In the genomic region with DNA sequence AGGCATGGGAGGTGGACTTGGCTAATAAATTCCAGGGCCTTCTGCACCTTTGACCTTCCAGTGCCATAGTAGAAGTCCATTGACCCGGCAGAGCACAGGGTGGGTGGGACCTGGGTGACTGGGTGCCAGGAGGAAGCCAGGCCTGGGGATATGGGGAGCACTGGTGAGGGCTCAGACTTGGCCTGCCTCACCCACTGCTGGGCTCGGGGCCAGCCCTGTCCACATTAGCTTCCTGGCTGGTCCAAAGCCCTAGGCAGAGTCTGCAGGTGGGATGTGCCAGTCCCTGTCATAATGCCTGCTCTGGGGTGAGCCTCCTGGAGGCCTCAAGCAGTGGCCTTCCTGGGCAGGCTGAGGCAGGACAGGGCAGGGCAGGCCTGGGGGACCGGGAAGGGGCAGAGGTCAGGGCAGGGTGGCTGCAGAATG, we compare ENCODE assay signal across 20 cellular contexts. TPM values are rescaled to one million over a fixed set of nuclear protein-coding genes. Genes with fewer than 3 reads are reported as not detected.
DNase-seq lines count a peak whose midpoint lies in the region; ATAC-seq and TF ChIP-seq lines count a peak whose summit lies in the region.
"Had no signal": no experiment of that assay in that cellular context is flagged by ENCODE, and none has a peak within 500 bp of the region (broad histone marks: within the 10 kb centered on the region; RNA-seq: fewer than 3 reads in every experiment).

No MANE protein-coding gene starts in this region.

- no peak overlapping the region for H3K18ac ChIP-seq in H9 (ENCODE audit: insufficient read length, low read depth, low read length)

- H3K9me3 ChIP-seq in BE2C (no peaks in the 10 kb centered on the region), H9 (ENCODE audit: control insufficient read depth, low read depth, low read length) (no peaks in the 10 kb centered on the region), endodermal cell (ENCODE audit: control insufficient read depth, low read length) (no peaks in the 10 kb centered on the region)
- H3K9me3 ChIP-seq: HAP-1 had no signal

- no peak overlapping the region for H2AK5ac ChIP-seq in H9 (ENCODE audit: insufficient read length, low read length)

- H3K14ac ChIP-seq in H9 (ENCODE audit: insufficient read depth, low read length): no peak overlapping the region

- H3K4me2 ChIP-seq in H9 (ENCODE audit: insufficient read depth, insufficient read length, low read length): no peak overlapping the region

- H4K91ac ChIP-seq in H9 (ENCODE audit: insufficient read length, low read depth, low read length): no peak overlapping the region

- WGBS in H9 (ENCODE audit: extremely low coverage, insufficient read length, low lambda C conversion rate): no CpG with 5 or more reads among the region's 3 CpGs
- WGBS in endodermal cell (ENCODE audit: insufficient coverage in 1 of 2, insufficient read length in 1 of 2), 2 experiments: 92% methylated on average over 3 of the region's 3 CpGs; no CpG with 5 or more reads in 1 of the 2 experiments

- DNase-seq in BE2C (peak; percentile 38), H9 (peak; percentile 18), endodermal cell (peak; percentile 33), mucosa of gallbladder (ENCODE audit: low spot score) (peak; percentile 16), NCI-H345 (lab: John Stamatoyannopoulos, UW) (no peak), NCI-H2107 (lab: John Stamatoyannopoulos, UW) (no peak)
- DNase-seq: DMS79 treated with DMSO at 0.1 percent for 48 hours, Karpas-422, MM.1S, NCI-H1092, NCI-H1436 treated with DMSO at 0.1 percent for 48 hours, NCI-H510A, PC-3 had no signal

- H3K79me1 ChIP-seq in H9 (ENCODE audit: insufficient read depth, low read depth, low read length, poor library complexity, severe bottlenecking): no peaks in the 10 kb centered on the region

- H3K4me3 ChIP-seq in BE2C (ENCODE audit: low read depth, low read length): no peak overlapping the region
- H3K4me3 ChIP-seq in endodermal cell (ENCODE audit: low read length): no peak overlapping the region
- H3K4me3 ChIP-seq: HAP-1 had no signal

- H3K56ac ChIP-seq in H9 (ENCODE audit: insufficient read length, low read depth, low read length): no peak overlapping the region

- H3K23me2 ChIP-seq in H9 (ENCODE audit: insufficient read length, low read depth, low read length, poor library complexity, severe bottlenecking): no peaks in the 10 kb centered on the region

- H4K5ac ChIP-seq in H9 (ENCODE audit: insufficient read length, low read depth, low read length): no peak overlapping the region

- H2BK15ac ChIP-seq in H9 (ENCODE audit: low read depth, low read length): no peak overlapping the region

- H3K9me3 Mint-ChIP-seq in H9 (no peaks in the 10 kb centered on the region), endodermal cell (no peaks in the 10 kb centered on the region)

- H3K27ac Mint-ChIP-seq in H9: no peak overlapping the region
- H3K27ac Mint-ChIP-seq in endodermal cell: no peak overlapping the region
- H3K27ac Mint-ChIP-seq: CD14-positive monocyte, IgD-negative memory B cell had no signal

- H3K27ac ChIP-seq in H9 (ENCODE audit: insufficient read length, low read depth, low read length) (no peak overlapping the region), endodermal cell (ENCODE audit: low read depth, low read length) (no peak overlapping the region)
- H3K27ac ChIP-seq: HL-60, RWPE1 had no signal

- H2BK120ac ChIP-seq in H9 (ENCODE audit: low read depth, low read length, poor library complexity, severe bottlenecking): no peak overlapping the region

- H2AFZ ChIP-seq in H9 (ENCODE audit: low read length): no peak overlapping the region

- no peak for TF ChIP-seq CTCF in BE2C (IDR thresholded peaks at IDR 0.05; ENCODE audit: low read depth, low read length)
- no peak for TF ChIP-seq CTCF in H9 (conservative IDR thresholded peaks at IDR 0.05)
- TF ChIP-seq CTCF in endodermal cell (conservative IDR thresholded peaks at IDR 0.05): no peak

- H3K79me2 ChIP-seq in H9 (ENCODE audit: insufficient read depth, low read length): no peaks in the 10 kb centered on the region

- H3K36me3 Mint-ChIP-seq in H9 (ENCODE audit: insufficient read depth in 1 of 3, low read depth in 3 of 3): no peaks in the 10 kb centered on the region
- H3K36me3 Mint-ChIP-seq in endodermal cell (ENCODE audit: low read depth): no peaks in the 10 kb centered on the region
- H3K36me3 Mint-ChIP-seq: CD14-positive monocyte had no signal

- H2BK20ac ChIP-seq in H9 (ENCODE audit: low read depth, low read length, poor library complexity, severe bottlenecking): no peak overlapping the region

- no peak overlapping the region for H3T11ph ChIP-seq in H9 (ENCODE audit: low read length)

- H3K4ac ChIP-seq in H9 (ENCODE audit: low read depth, low read length): no peak overlapping the region

- H3K9ac ChIP-seq in H9 (ENCODE audit: extremely low read depth, insufficient read length, low read length) (no peak overlapping the region), endodermal cell (ENCODE audit: extremely low read depth, low read length, poor library complexity, severe bottlenecking) (no peak overlapping the region)

- peaks cover 26% of the 10 kb centered on the region for H3K27me3 Mint-ChIP-seq in H9 (ENCODE audit: low read depth)
- H3K27me3 Mint-ChIP-seq in endodermal cell (ENCODE audit: insufficient read depth): peaks cover 9% of the 10 kb centered on the region

- H3K4me1 ChIP-seq in BE2C (peaks cover 56% of the 10 kb centered on the region), H9 (ENCODE audit: insufficient read depth, low read length) (peaks cover 7% of the 10 kb centered on the region), endodermal cell (ENCODE audit: control insufficient read depth, insufficient read depth, low read length) (peaks cover 13% of the 10 kb centered on the region)

- H2BK12ac ChIP-seq in H9 (ENCODE audit: insufficient read length, low read depth, low read length): no peak overlapping the region

- H4K20me1 ChIP-seq in H9 (ENCODE audit: control insufficient read depth, insufficient read depth, insufficient read length): no peaks in the 10 kb centered on the region

- H2BK5ac ChIP-seq in H9 (ENCODE audit: insufficient read length, low read length): no peak overlapping the region

- ATAC-seq in GM18520 (IDR thresholded peaks at IDR 0.05; ENCODE audit: unreplicated experiment): no peak
- ATAC-seq: PC-3 had no signal

- H4K8ac ChIP-seq in H9 (replicated peaks; ENCODE audit: insufficient read length, low read depth, low read length): no peak overlapping the region

- H3K36me3 ChIP-seq in BE2C (no peaks in the 10 kb centered on the region), endodermal cell (ENCODE audit: control insufficient read depth, insufficient read depth, low read length) (no peaks in the 10 kb centered on the region)
- H3K36me3 ChIP-seq: HAP-1 had no signal

- no peak overlapping the region for H3K23ac ChIP-seq in H9 (ENCODE audit: insufficient read length, low read depth, low read length)

- H3K4me3 Mint-ChIP-seq in H9 (no peak overlapping the region), endodermal cell (no peak overlapping the region)
- H3K4me3 Mint-ChIP-seq: CD14-positive monocyte, IgD-negative memory B cell had no signal

- H3K4me1 Mint-ChIP-seq in H9: peaks cover 55 to 60% of the 10 kb centered on the region in 2 experiments
- peaks cover 33% of the 10 kb centered on the region for H3K4me1 Mint-ChIP-seq in endodermal cell

- H3K27me3 ChIP-seq in BE2C: no peaks in the 10 kb centered on the region
- no peaks in the 10 kb centered on the region for H3K27me3 ChIP-seq in H9 (ENCODE audit: insufficient read depth, low read length)
- no peaks in the 10 kb centered on the region for H3K27me3 ChIP-seq in endodermal cell (ENCODE audit: control insufficient read depth, insufficient read depth, low read length, poor library complexity, severe bottlenecking)

RNA-seq across cellular contexts. Expression of a gene that starts 38.1 kb away (rescaled TPM):
- polyA plus RNA-seq in BE2C (2012; ENCODE audit: insufficient read depth, insufficient read length, low read depth): 20.5 TPM
- total RNA-seq in H9 (2021) (1.9 TPM in 2 replicates), endodermal cell (under 1 TPM; 0.22 to 0.70 TPM), mucosa of gallbladder (not detected)
- 6.2 TPM for polyA plus RNA-seq in endodermal cell (2013, experiment 1 of 2)
- 6.3 TPM for polyA plus RNA-seq in endodermal cell (2013, experiment 2 of 2)
- total RNA-seq: HT1080, PC-3 had no signal
- polyA plus RNA-seq: CD14-positive monocyte, IgD-negative memory B cell had no signal

RNA-seq across cellular contexts. Expression of a gene that starts 58.3 kb away (rescaled TPM):
- polyA plus RNA-seq in BE2C (2012; ENCODE audit: insufficient read depth, insufficient read length, low read depth): 254 TPM
- total RNA-seq in H9 (2021): 0.81 and 1.1 TPM in 2 replicates
- total RNA-seq in endodermal cell: 1 to 10 TPM; 1.6 to 3.7 TPM
- polyA plus RNA-seq in endodermal cell (2013, experiment 1 of 2): 9.0 TPM
- polyA plus RNA-seq in endodermal cell (2013, experiment 2 of 2): 8.4 TPM
- 0.89 TPM for total RNA-seq in mucosa of gallbladder
- total RNA-seq: HT1080, PC-3 had no signal
- polyA plus RNA-seq: CD14-positive monocyte, IgD-negative memory B cell had no signal

Comparison
In these comparisons a context has a peak if more than half of its experiments do, and no peak if none do; other contexts are left out.
1. DNase-seq: peak in BE2C (single experiment), H9 (single experiment), endodermal cell (single experiment) and mucosa of gallbladder (single experiment); none in NCI-H345 (single experiment) and NCI-H2107 (single experiment).